Comparison of ENCODE assay signal across 8 cellular contexts in the genomic region with DNA sequence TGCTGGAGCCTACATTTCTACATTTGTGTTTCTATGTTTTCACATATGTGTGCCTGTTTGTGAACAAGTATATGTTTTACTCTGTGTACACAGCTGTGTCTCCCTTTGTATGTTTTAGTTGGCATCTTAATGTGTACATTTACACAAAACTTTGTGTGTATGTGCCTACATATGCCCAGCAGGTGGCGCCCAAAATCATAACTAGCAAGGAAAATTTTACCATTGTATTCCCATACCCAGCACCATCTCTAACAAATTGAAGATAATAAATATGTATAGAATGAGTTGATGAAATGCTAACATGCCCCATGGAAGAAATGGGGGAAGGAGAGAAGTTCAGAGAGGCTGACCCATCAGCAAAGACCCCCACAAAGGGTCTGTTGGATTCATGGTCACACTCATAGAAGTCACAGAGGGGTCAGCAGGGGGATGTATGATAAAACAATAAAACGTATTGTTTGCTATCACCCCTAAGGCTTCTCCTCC. TPM values are rescaled to one million over a fixed set of nuclear protein-coding genes. Genes with fewer than 3 reads are reported as not detected.
DNase-seq lines count a peak whose midpoint lies in the region; ATAC-seq and TF ChIP-seq lines count a peak whose summit lies in the region.

No MANE protein-coding gene starts in this region.

- H3K9me2 ChIP-seq in neural cell (ENCODE audit: insufficient read depth, low read length), result no peaks in the 10 kb centered on the region

- H3K9ac ChIP-seq in neural cell (ENCODE audit: low read length), result no peak overlapping the region

- no peak overlapping the region for H3K4me2 ChIP-seq in neural cell (ENCODE audit: low read length)

- H3K27ac ChIP-seq in esophagus muscularis mucosa (replicated peaks in 1 of 4), result no peak overlapping the region
- no peak overlapping the region for H3K27ac ChIP-seq in neural cell (ENCODE audit: low read length)
- no peak overlapping the region for H3K27ac ChIP-seq in suprapubic skin

- 42% methylated on average over 2 of the region's 2 CpGs for WGBS in esophagus muscularis mucosa
- 44% methylated on average over 2 of the region's 2 CpGs for WGBS in suprapubic skin

- no peak for TF ChIP-seq POLR2A in esophagus muscularis mucosa (IDR thresholded peaks at IDR 0.05; ENCODE audit: low read depth)
- no peak for TF ChIP-seq POLR2A in suprapubic skin (IDR thresholded peaks at IDR 0.05)

- H2AFZ ChIP-seq in neural cell (ENCODE audit: low read depth, low read length), result no peak overlapping the region

- DNase-seq in DMS153 treated with DMSO at 0.1 percent for 48 hours (lab: John Stamatoyannopoulos, UW; ENCODE audit: unreplicated experiment) (peak; percentile 74), OCI-M1 (lab: John Stamatoyannopoulos, UW) (peak; percentile 82), activated T-cell treated with anti-CD3 and anti-CD28 coated beads for 1 hour (ENCODE audit: low read depth) (peak; percentile 81), esophagus muscularis mucosa (ENCODE audit: extremely low spot score) (no peak), suprapubic skin (ENCODE audit: low spot score in 2 of 2) (peak in 1 of 2 donors; percentile 86)
- peak; percentile 44 for DNase-seq in Jurkat, Clone E6-1 (ENCODE audit: low read depth, low spot score)

- TF ChIP-seq RAD21 in neural cell (conservative IDR thresholded peaks at IDR 0.05), result peak; percentile 89

- peaks cover 12 to 33% (median 30%) of the 10 kb centered on the region in 4 donors for H3K4me1 ChIP-seq in esophagus muscularis mucosa
- H3K4me1 ChIP-seq in suprapubic skin, result peaks cover 36% of the 10 kb centered on the region

- intact Hi-C loops in esophagus muscularis mucosa (cut with DNase I), result loop anchor here (2.0 to 5.0 kb wide), 4 partner anchors 101 to 267 kb away; no protein-coding TSS in a partner anchor

- peak; percentile 80 to 92 (median 91) for TF ChIP-seq CTCF in esophagus muscularis mucosa (IDR thresholded peaks at IDR 0.05)
- peak; percentile 90 for TF ChIP-seq CTCF in neural cell (IDR thresholded peaks at IDR 0.05; ENCODE audit: poor library complexity, severe bottlenecking)
- TF ChIP-seq CTCF in suprapubic skin (IDR thresholded peaks at IDR 0.05), result peak; percentile 69 to 77

- no peak overlapping the region for H3K4me3 ChIP-seq in Jurkat, Clone E6-1 (ENCODE audit: low read length)
- H3K4me3 ChIP-seq in esophagus muscularis mucosa (no peak overlapping the region), neural cell (ENCODE audit: low read length) (no peak overlapping the region), suprapubic skin (no peak overlapping the region)

- no peak for ATAC-seq in HG03469 (IDR thresholded peaks at IDR 0.05; ENCODE audit: unreplicated experiment)

- H3F3A ChIP-seq in neural cell (ENCODE audit: insufficient read depth, low read length, poor library complexity, severe bottlenecking), result no peaks in the 10 kb centered on the region

- H3K27me3 ChIP-seq in esophagus muscularis mucosa (no peaks in the 10 kb centered on the region), neural cell (ENCODE audit: insufficient read depth, low read depth, low read length) (no peaks in the 10 kb centered on the region), suprapubic skin (no peaks in the 10 kb centered on the region)

- H3K9me3 ChIP-seq in esophagus muscularis mucosa (no peaks in the 10 kb centered on the region), neural cell (ENCODE audit: low read length) (no peaks in the 10 kb centered on the region), suprapubic skin (no peaks in the 10 kb centered on the region)

- no peaks in the 10 kb centered on the region for H3K79me2 ChIP-seq in neural cell (replicated peaks; ENCODE audit: insufficient read depth, low read length)

- no peaks in the 10 kb centered on the region for H3K36me3 ChIP-seq in esophagus muscularis mucosa
- H3K36me3 ChIP-seq in neural cell (ENCODE audit: insufficient read depth, low read length), result no peaks in the 10 kb centered on the region
- H3K36me3 ChIP-seq in suprapubic skin, result no peaks in the 10 kb centered on the region

- H4K20me1 ChIP-seq in neural cell (ENCODE audit: insufficient read depth), result no peaks in the 10 kb centered on the region

- no peak for TF ChIP-seq EP300 in esophagus muscularis mucosa (IDR thresholded peaks at IDR 0.05)
- TF ChIP-seq EP300 in neural cell (conservative IDR thresholded peaks at IDR 0.05; ENCODE audit: poor library complexity, severe bottlenecking), result no peak
- TF ChIP-seq EP300 in suprapubic skin (IDR thresholded peaks at IDR 0.05), result no peak

TF ChIP-seq in neural cell, 6 proteins besides CTCF, POLR2A, EP300 and RAD21:
- TF ChIP-seq, protein P1, sequence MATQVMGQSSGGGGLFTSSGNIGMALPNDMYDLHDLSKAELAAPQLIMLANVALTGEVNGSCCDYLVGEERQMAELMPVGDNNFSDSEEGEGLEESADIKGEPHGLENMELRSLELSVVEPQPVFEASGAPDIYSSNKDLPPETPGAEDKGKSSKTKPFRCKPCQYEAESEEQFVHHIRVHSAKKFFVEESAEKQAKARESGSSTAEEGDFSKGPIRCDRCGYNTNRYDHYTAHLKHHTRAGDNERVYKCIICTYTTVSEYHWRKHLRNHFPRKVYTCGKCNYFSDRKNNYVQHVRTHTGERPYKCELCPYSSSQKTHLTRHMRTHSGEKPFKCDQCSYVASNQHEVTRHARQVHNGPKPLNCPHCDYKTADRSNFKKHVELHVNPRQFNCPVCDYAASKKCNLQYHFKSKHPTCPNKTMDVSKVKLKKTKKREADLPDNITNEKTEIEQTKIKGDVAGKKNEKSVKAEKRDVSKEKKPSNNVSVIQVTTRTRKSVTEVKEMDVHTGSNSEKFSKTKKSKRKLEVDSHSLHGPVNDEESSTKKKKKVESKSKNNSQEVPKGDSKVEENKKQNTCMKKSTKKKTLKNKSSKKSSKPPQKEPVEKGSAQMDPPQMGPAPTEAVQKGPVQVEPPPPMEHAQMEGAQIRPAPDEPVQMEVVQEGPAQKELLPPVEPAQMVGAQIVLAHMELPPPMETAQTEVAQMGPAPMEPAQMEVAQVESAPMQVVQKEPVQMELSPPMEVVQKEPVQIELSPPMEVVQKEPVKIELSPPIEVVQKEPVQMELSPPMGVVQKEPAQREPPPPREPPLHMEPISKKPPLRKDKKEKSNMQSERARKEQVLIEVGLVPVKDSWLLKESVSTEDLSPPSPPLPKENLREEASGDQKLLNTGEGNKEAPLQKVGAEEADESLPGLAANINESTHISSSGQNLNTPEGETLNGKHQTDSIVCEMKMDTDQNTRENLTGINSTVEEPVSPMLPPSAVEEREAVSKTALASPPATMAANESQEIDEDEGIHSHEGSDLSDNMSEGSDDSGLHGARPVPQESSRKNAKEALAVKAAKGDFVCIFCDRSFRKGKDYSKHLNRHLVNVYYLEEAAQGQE (IDR thresholded peaks at IDR 0.05; ENCODE audit: borderline replicate concordance), result no peak
- TF ChIP-seq SMC3 (conservative IDR thresholded peaks at IDR 0.05; ENCODE audit: poor library complexity), result peak; percentile 96

RNA-seq across cellular contexts. Expression of gene PKDCC, which starts 48.1 kb away (rescaled TPM):
- not detected for polyA plus RNA-seq in Jurkat, Clone E6-1 (2012; ENCODE audit: insufficient read depth, insufficient read length)
- total RNA-seq in esophagus muscularis mucosa, result 100 to 1,000 TPM; 102 to 290 (median 208) TPM
- polyA plus RNA-seq in neural cell, result 37.4 and 50.3 TPM in 2 replicates
- 8.8 and 12.3 TPM in 2 replicates for polyA minus RNA-seq in neural cell
- total RNA-seq in suprapubic skin, result 1 to 10 TPM; 2.5 to 8.5 (median 6.2) TPM

Comparison
In these comparisons a context has a peak if more than half of its experiments do, and no peak if none do; other contexts are left out.
1. RNA of gene PKDCC, which starts 48.1 kb away (total RNA-seq): 102 to 290 TPM in esophagus muscularis mucosa; 2.5 to 8.5 TPM in suprapubic skin; every median in the first group is over 10 times any median in the second.
2. Peak in every context shown above with its lines, with median percentiles within 50 percentile points of each other: CTCF ChIP-seq.